In the genomic region with DNA sequence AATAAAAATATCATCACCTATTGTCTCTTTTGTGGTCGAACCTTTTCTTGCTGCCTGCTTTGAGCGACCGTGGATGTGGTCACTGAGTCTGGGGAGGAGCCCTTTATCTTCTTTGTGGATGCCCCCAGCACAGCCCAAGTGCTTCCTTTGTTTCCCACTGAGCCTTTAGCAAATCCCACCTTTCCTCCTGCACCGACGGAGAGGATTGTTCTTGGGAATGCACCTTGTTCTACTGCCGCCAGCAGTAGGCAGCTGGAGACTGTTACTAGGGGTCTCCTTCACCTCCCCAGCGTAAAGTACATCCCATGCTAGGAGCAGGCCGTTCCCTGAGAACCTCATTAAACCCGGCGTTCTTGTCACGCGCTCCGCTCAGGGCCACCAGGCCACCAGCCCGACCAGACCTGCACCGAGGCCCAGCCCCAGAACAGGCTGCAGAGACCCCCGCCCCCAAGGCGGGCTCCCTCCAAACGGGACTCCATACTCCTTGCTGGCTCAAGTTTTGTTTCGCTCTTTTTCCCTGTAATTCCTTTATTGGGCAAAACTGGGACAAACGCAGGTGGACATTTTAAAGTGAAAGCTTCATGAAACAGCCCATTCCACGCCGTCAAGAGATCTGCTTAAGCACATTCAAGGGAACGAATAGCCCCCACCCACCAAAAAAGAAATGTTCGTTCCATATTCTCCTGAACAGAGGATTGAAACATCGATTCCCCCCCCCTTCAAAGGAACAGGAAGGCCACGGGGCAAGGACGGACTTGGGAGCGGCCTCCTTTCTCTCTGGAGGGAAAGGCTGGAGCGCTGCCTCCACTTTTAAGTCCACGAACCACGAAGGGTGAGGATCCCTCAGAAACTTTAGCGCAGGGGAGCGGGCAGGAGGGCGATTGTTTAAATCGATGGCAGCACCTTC, we compare ENCODE assay signal across 8 cellular contexts. TPM values are rescaled to one million over a fixed set of nuclear protein-coding genes. Genes with fewer than 3 reads are reported as not detected.
DNase-seq lines count a peak whose midpoint lies in the region; TF ChIP-seq lines count a peak whose summit lies in the region.

No MANE protein-coding gene starts in this region.

- peak overlapping the region; percentile 71 to 98 (median 82) for H3K4me3 ChIP-seq in tibial nerve

- H3K9me3 Mint-ChIP-seq in activated T-cell treated with anti-CD3 and anti-CD28 coated beads, Interleukin-2, amount 50 U/mL, for 24 hours: no peaks in the 10 kb centered on the region

- H3K27ac ChIP-seq in tibial nerve: peak overlapping the region; percentile 97 to 99 (median 98)

- H3K36me3 ChIP-seq in tibial nerve: peaks cover 3 to 19% (median 14%) of the 10 kb centered on the region in 3 donors

- peak; percentile 22 for DNase-seq in AG08395 (ENCODE audit: low spot score)
- peak; percentile 40 for DNase-seq in NCI-H748 treated with DMSO at 0.1 percent for 48 hours (lab: John Stamatoyannopoulos, UW)
- peak; percentile 75 for DNase-seq in activated T-cell treated with anti-CD3 and anti-CD28 coated beads, Interleukin-2, amount 50 U/mL, for 24 hours
- DNase-seq in fibroblast of gingiva (ENCODE audit: low read depth): peak; percentile 28
- peak; percentile 71 for DNase-seq in myocyte (ENCODE audit: low read depth)
- peak; percentile 47 to 64 for DNase-seq in tibial nerve (ENCODE audit: low spot score in 2 of 2)
- DNase-seq in effector CD4-positive, alpha-beta T cell: no peak

- H3K4me3 Mint-ChIP-seq in activated T-cell treated with anti-CD3 and anti-CD28 coated beads, Interleukin-2, amount 50 U/mL, for 24 hours: peak overlapping the region; percentile 88

- TF ChIP-seq EP300 in tibial nerve (IDR thresholded peaks at IDR 0.05): peak in 1 of 2 donors; percentile 52

- TF ChIP-seq POLR2A in GM19193 (IDR thresholded peaks at IDR 0.05; ENCODE audit: extremely low read depth, insufficient read depth, insufficient read length): peak; percentile 32
- peak in 1 of 2 donors; percentile 13 for TF ChIP-seq POLR2A in tibial nerve (IDR thresholded peaks at IDR 0.05)

- H3K4me1 ChIP-seq in tibial nerve: peaks cover 0 to 45% (median 26%) of the 10 kb centered on the region in 4 donors

- H3K9me3 ChIP-seq in tibial nerve: no peaks in the 10 kb centered on the region

- peak overlapping the region; percentile 99 for H3K27ac Mint-ChIP-seq in activated T-cell treated with anti-CD3 and anti-CD28 coated beads, Interleukin-2, amount 50 U/mL, for 24 hours

- H3K27me3 ChIP-seq in tibial nerve: no peaks in the 10 kb centered on the region

- WGBS in tibial nerve, 2 donors: 1% methylated on average over 33 to 35 of the region's 35 CpGs

- no peaks in the 10 kb centered on the region for H3K27me3 Mint-ChIP-seq in activated T-cell treated with anti-CD3 and anti-CD28 coated beads, Interleukin-2, amount 50 U/mL, for 24 hours

- H3K4me1 Mint-ChIP-seq in activated T-cell treated with anti-CD3 and anti-CD28 coated beads, Interleukin-2, amount 50 U/mL, for 24 hours (ENCODE audit: low read depth): peaks cover 37% of the 10 kb centered on the region

- peak in 1 of 5 experiments; percentile 17 for TF ChIP-seq CTCF in tibial nerve (IDR thresholded peaks at IDR 0.05)

- peaks cover 51% of the 10 kb centered on the region for H3K36me3 Mint-ChIP-seq in activated T-cell treated with anti-CD3 and anti-CD28 coated beads, Interleukin-2, amount 50 U/mL, for 24 hours (ENCODE audit: low read depth)

RNA-seq across cellular contexts. Expression of a gene that starts 1.1 kb away (rescaled TPM):
- total RNA-seq in myocyte (211 and 302 TPM in 2 replicates), tibial nerve (100 to 1,000 TPM; 139 to 164 (median 145) TPM)
- polyA plus RNA-seq in myocyte (2012): 273 TPM

RNA-seq across cellular contexts. Expression of a gene that starts 23.4 kb away (rescaled TPM):
- total RNA-seq in myocyte (78.1 and 129 TPM in 2 replicates), tibial nerve (10 to 100 TPM; 24.7 to 34.3 (median 27.1) TPM)
- 114 TPM for polyA plus RNA-seq in myocyte (2012)

RNA-seq across cellular contexts. Expression of a gene that starts 39.5 kb away (rescaled TPM):
- total RNA-seq in myocyte (9.5 and 9.8 TPM in 2 replicates), tibial nerve (10 to 100 TPM in 2 of 4 donors, 1 to 10 TPM in 2; 4.3 to 24.0 (median 11.8) TPM)
- 51.3 TPM for polyA plus RNA-seq in myocyte (2012)

RNA-seq across cellular contexts. Expression of a gene that starts 46.4 kb away (rescaled TPM):
- total RNA-seq in myocyte (127 and 153 TPM in 2 replicates), tibial nerve (10 to 100 TPM; 39.6 to 91.6 (median 55.6) TPM)
- 1,018 TPM for polyA plus RNA-seq in myocyte (2012)

RNA-seq across cellular contexts. Expression of a gene that starts 57.7 kb away (rescaled TPM):
- total RNA-seq in myocyte: 174 and 313 TPM in 2 replicates
- polyA plus RNA-seq in myocyte (2012): 566 TPM
- total RNA-seq in tibial nerve: 100 to 1,000 TPM; 117 to 212 (median 162) TPM
